Comparison of ENCODE assay signal across 8 cellular contexts in the genomic region with DNA sequence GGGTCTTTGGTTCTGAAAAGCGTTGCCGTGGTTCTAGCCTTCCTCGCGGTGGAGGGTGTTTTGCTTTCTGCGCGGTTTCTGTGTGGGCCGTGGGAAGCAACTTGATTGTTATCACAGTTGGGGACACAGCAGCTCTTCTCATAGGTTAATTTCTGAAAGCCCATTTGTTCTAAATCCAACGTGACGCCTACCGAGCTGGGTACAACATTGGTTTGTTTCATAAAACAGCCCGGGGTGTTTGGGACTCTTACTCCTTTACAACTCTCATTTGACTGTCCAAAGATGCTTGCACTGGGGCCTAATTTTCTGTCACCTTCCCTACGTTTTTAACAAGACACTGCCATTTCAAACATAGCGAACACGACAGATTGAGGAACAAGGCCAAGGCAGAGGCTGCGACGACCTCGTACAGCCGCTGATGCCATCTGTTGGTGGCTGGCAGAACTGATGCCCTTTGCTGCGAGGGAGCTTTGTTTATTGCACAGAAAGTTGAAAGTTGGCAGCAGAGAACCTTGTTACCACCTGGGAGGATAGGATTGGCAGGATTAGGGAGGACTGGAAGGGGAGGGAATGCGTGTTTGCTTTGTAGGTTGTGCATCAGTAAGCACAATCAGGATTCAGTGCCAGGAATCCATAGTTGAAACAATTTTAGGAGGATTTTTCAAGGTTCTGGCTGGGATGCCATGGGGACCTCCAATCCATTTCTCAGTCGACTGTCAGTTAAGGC.
A peak's percentile ranks its signal among the peaks of the same experiment; 100 is the strongest.
DNase-seq lines count a peak whose midpoint lies in the region; ATAC-seq, FAIRE-seq and TF ChIP-seq lines count a peak whose summit lies in the region.

No MANE protein-coding gene starts in this region.

- 40 to 47% methylated on average over 21 of the region's 21 CpGs for WGBS in pancreas, 2 donors

- POLR2A ChIA-PET in AG04450 (lab: Yijun Ruan, JAX) = interaction anchor here (0.6 kb wide), 1 partner anchor 44 kb away, joined by 4 read pairs; no protein-coding TSS in a partner anchor

- H3K27me3 ChIP-seq in AG04450 (ENCODE audit: control insufficient read depth, insufficient read depth, low read length) (no peaks in the 10 kb centered on the region), pancreas (no peaks in the 10 kb centered on the region), thoracic aorta (replicated peaks; ENCODE audit: insufficient read depth) (no peaks in the 10 kb centered on the region)

- H3K27ac ChIP-seq in AG04450 (ENCODE audit: low read depth, low read length) (no peak overlapping the region), pancreas (peak overlapping the region in 1 of 4 donors; percentile 25), thoracic aorta (no peak overlapping the region)

- no peaks in the 10 kb centered on the region; the same call in 1 of the 2 replicates for H3K9me3 ChIP-seq in AG04450 (ENCODE audit: control insufficient read depth, insufficient read depth, low read length)
- H3K9me3 ChIP-seq in pancreas = no peaks in the 10 kb centered on the region
- no peaks in the 10 kb centered on the region for H3K9me3 ChIP-seq in thoracic aorta

- H3K4me1 ChIP-seq in pancreas (peaks cover 0 to 7% (median 3%) of the 10 kb centered on the region in 3 donors), thoracic aorta (ENCODE audit: control insufficient read depth in 1 of 2, low read depth in 2 of 2) (peaks cover 7 to 12% of the 10 kb centered on the region in 2 donors)

- DNase-seq in AG04450 (ENCODE audit: low read depth, low spot score) (no peak), MV-4-11 (lab: John Stamatoyannopoulos, UW) (peak; percentile 79), SK-N-DZ (ENCODE audit: low spot score) (peak; percentile 81), germinal center (ENCODE audit: low spot score) (peak; percentile 83), pancreas (peak; percentile 74 to 90 (median 85)), thoracic aorta (ENCODE audit: low spot score) (no peak)
- peak; percentile 87 for DNase-seq in activated naive CD4-positive, alpha-beta T cell treated with Interleukin-2 at 50 U/mL for 16 hours

- TF ChIP-seq CTCF in AG04450 (IDR thresholded peaks at IDR 0.05; ENCODE audit: low read depth, low read length) (peak; percentile 88), pancreas (IDR thresholded peaks at IDR 0.05) (peak; percentile 77 to 86 (median 80)), thoracic aorta (IDR thresholded peaks at IDR 0.05) (peak; percentile 84)

- CTCF ChIA-PET in AG04450 (lab: Charles Lee) = interaction anchor here (0.6 to 4.3 kb wide), 26 partner anchors 8 to 242 kb away, joined by 3 to 34 read pairs (median 4); no protein-coding TSS in a partner anchor

- FAIRE-seq in pancreas (lab: Jason Lieb, UNC) = no peak

- ATAC-seq in GM19372 (IDR thresholded peaks at IDR 0.05; ENCODE audit: low read depth, unreplicated experiment) (peak; percentile 56), pancreas (peak; percentile 92 to 98 (median 96)), thoracic aorta (ENCODE audit: insufficient number of reproducible peaks, low FRiP score, low read depth) (peak; percentile 45)

- intact Hi-C loops in pancreas (cut with DNase I) = loop anchor here in 2 of 3 donors (5.0 to 10.0 kb wide), 2 partner anchors 81 to 98 kb away; partner anchors contain the start of gene PITPNC1 (in 1 of the 2)

- H3K36me3 ChIP-seq in pancreas (no peaks in the 10 kb centered on the region), thoracic aorta (no peaks in the 10 kb centered on the region)

- no peak overlapping the region for H3K4me3 ChIP-seq in AG04450 (ENCODE audit: low read depth, low read length)
- H3K4me3 ChIP-seq in pancreas = no peak overlapping the region
- H3K4me3 ChIP-seq in thoracic aorta = peak overlapping the region; percentile 12

Comparison
In these comparisons a context has a peak if more than half of its experiments do, and no peak if none do; other contexts are left out.
1. DNase-seq: peak in MV-4-11 (single experiment), SK-N-DZ (single experiment), activated naive CD4-positive, alpha-beta T cell treated with Interleukin-2 at 50 U/mL for 16 hours (single experiment), germinal center (single experiment) and pancreas (6 of 6); none in AG04450 (single experiment) and thoracic aorta (single experiment).
2. ATAC-seq: peak in every context shown above with its lines; median percentile 96 in pancreas; 56 in GM19372; 45 in thoracic aorta.
3. Peak in every context shown above with its lines, with median percentiles within 50 percentile points of each other: CTCF ChIP-seq.